Comparison of ENCODE assay signal across 1 cellular context in the genomic region with DNA sequence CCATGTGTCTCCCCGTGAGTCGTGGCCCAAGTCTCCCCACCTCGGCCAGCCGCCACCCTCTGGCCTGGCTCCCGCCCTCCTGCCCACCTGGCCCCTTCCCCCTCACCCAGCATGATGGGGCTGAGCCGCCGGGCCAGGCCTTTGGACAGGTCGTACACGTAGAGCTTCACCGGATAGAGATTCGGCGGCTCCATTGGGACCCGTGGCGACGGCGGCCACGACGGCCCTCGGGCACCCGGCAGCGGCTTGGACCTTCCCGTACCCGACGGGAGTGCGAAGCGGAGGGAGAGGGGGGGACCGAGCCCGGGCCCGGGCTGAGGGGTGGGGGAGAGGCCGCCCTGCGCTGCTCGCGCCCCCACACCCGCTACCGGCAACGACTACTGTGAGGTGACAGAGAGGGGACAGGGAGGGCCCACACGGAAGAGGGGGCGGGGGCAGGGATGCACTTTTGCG.
TF ChIP-seq lines count a peak whose summit lies in the region.

A gene (minus strand): TSS at position 398 of the 453 bp plus-strand sequence. CDS start 204 bp downstream, at position 194.

TF ChIP-seq in WTC11, 78 proteins besides CTCF, POLR2A, EP300 and RAD21 (continued from another document):
- TF ChIP-seq, protein P1, sequence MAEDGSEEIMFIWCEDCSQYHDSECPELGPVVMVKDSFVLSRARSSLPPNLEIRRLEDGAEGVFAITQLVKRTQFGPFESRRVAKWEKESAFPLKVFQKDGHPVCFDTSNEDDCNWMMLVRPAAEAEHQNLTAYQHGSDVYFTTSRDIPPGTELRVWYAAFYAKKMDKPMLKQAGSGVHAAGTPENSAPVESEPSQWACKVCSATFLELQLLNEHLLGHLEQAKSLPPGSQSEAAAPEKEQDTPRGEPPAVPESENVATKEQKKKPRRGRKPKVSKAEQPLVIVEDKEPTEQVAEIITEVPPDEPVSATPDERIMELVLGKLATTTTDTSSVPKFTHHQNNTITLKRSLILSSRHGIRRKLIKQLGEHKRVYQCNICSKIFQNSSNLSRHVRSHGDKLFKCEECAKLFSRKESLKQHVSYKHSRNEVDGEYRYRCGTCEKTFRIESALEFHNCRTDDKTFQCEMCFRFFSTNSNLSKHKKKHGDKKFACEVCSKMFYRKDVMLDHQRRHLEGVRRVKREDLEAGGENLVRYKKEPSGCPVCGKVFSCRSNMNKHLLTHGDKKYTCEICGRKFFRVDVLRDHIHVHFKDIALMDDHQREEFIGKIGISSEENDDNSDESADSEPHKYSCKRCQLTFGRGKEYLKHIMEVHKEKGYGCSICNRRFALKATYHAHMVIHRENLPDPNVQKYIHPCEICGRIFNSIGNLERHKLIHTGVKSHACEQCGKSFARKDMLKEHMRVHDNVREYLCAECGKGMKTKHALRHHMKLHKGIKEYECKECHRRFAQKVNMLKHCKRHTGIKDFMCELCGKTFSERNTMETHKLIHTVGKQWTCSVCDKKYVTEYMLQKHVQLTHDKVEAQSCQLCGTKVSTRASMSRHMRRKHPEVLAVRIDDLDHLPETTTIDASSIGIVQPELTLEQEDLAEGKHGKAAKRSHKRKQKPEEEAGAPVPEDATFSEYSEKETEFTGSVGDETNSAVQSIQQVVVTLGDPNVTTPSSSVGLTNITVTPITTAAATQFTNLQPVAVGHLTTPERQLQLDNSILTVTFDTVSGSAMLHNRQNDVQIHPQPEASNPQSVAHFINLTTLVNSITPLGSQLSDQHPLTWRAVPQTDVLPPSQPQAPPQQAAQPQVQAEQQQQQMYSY (CRISPR knock-in tag; IDR thresholded peaks at IDR 0.05): no peak
- TF ChIP-seq NFE2L1 (CRISPR knock-in tag; IDR thresholded peaks at IDR 0.05): no peak
- TF ChIP-seq, protein P2, sequence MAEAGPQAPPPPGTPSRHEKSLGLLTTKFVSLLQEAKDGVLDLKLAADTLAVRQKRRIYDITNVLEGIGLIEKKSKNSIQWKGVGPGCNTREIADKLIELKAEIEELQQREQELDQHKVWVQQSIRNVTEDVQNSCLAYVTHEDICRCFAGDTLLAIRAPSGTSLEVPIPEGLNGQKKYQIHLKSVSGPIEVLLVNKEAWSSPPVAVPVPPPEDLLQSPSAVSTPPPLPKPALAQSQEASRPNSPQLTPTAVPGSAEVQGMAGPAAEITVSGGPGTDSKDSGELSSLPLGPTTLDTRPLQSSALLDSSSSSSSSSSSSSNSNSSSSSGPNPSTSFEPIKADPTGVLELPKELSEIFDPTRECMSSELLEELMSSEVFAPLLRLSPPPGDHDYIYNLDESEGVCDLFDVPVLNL (CRISPR knock-in tag; IDR thresholded peaks at IDR 0.05; ENCODE audit: borderline replicate concordance, low read depth): peak; percentile 55; the same call in 1 of the 2 replicates
- TF ChIP-seq IRF2 (CRISPR knock-in tag; IDR thresholded peaks at IDR 0.05; ENCODE audit: borderline replicate concordance, low read depth): no peak
- no peak for TF ChIP-seq NR3C1 (CRISPR knock-in tag; conservative IDR thresholded peaks at IDR 0.05; ENCODE audit: low read depth)
- no peak for TF ChIP-seq GTF2I (CRISPR knock-in tag; conservative IDR thresholded peaks at IDR 0.05)
- TF ChIP-seq, protein P3, sequence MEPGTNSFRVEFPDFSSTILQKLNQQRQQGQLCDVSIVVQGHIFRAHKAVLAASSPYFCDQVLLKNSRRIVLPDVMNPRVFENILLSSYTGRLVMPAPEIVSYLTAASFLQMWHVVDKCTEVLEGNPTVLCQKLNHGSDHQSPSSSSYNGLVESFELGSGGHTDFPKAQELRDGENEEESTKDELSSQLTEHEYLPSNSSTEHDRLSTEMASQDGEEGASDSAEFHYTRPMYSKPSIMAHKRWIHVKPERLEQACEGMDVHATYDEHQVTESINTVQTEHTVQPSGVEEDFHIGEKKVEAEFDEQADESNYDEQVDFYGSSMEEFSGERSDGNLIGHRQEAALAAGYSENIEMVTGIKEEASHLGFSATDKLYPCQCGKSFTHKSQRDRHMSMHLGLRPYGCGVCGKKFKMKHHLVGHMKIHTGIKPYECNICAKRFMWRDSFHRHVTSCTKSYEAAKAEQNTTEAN (CRISPR knock-in tag; IDR thresholded peaks at IDR 0.05): 0 out of 2 replicates have a peak, but pooled peaks have one; percentile 46
- no peak for TF ChIP-seq SMAD4 (CRISPR knock-in tag; IDR thresholded peaks at IDR 0.05)
- no peak for TF ChIP-seq ZNF219 (CRISPR knock-in tag; IDR thresholded peaks at IDR 0.05; ENCODE audit: borderline replicate concordance)
- TF ChIP-seq JAZF1 (CRISPR knock-in tag; IDR thresholded peaks at IDR 0.05): no peak
- TF ChIP-seq NFATC4 (CRISPR knock-in tag; IDR thresholded peaks at IDR 0.05): no peak
